In genomic region chr6:24284006-24284405, GRCh38 we compare ENCODE assay signal across 21 cellular contexts.
DNase-seq lines count a peak whose midpoint lies in the region; ATAC-seq and TF ChIP-seq lines count a peak whose summit lies in the region.
"Had no signal": no experiment of that assay in that cellular context is flagged by ENCODE, and none has a peak within 500 bp of the region (broad histone marks: within the 10 kb centered on the region; RNA-seq: fewer than 3 reads in every experiment).

No MANE protein-coding gene starts in this region.

- no peaks in the 10 kb centered on the region for H3K36me3 ChIP-seq in OCI-LY1 (ENCODE audit: insufficient read depth, low read length)
- no peaks in the 10 kb centered on the region for H3K36me3 ChIP-seq in neural progenitor cell
- H3K36me3 ChIP-seq in tibial nerve, result no peaks in the 10 kb centered on the region
- H3K36me3 ChIP-seq: brain microvascular endothelial cell, sigmoid colon, suprapubic skin, vagina had no signal

- H2AFZ ChIP-seq in OCI-LY1 (ENCODE audit: low read length), result no peak overlapping the region
- H2AFZ ChIP-seq in neural progenitor cell (replicated peaks), result peak overlapping the region; percentile 98

- no peak overlapping the region for H3K4me3 ChIP-seq in OCI-LY1 (ENCODE audit: low read depth, low read length, poor library complexity, severe bottlenecking)
- H3K4me3 ChIP-seq in neural progenitor cell, result no peak overlapping the region
- no peak overlapping the region for H3K4me3 ChIP-seq in tibial nerve
- H3K4me3 ChIP-seq: vagina had no signal

- peaks cover 2% of the 10 kb centered on the region for H3K36me3 Mint-ChIP-seq in neural progenitor cell

- no peak for TF ChIP-seq POLR2A in tibial nerve (IDR thresholded peaks at IDR 0.05)

- H3K79me2 ChIP-seq in OCI-LY1 (ENCODE audit: insufficient read depth, low read length), result no peaks in the 10 kb centered on the region
- H3K79me2 ChIP-seq in neural progenitor cell (ENCODE audit: low read depth), result no peaks in the 10 kb centered on the region

- no peak overlapping the region for H3K9ac ChIP-seq in OCI-LY1 (ENCODE audit: low read length)
- no peak overlapping the region for H3K9ac ChIP-seq in neural progenitor cell

- no peak for ATAC-seq in Right ventricle myocardium inferior
- no peak for ATAC-seq in left ventricle myocardium superior
- peak; percentile 10 for ATAC-seq in HG02943 (IDR thresholded peaks at IDR 0.05; ENCODE audit: low read depth, unreplicated experiment)

- H3K27ac Mint-ChIP-seq in neural progenitor cell, result no peak overlapping the region
- H3K27ac Mint-ChIP-seq: activated naive CD8-positive, alpha-beta T cell treated with anti-CD3 and anti-CD28 coated beads, Interleukin-2, amount 50 U/mL, for 24 hours; endodermal cell; nephron; T-helper 17 cell had no signal

- H3F3A ChIP-seq in OCI-LY1 (ENCODE audit: insufficient read depth, low read length), result 0 out of 2 replicates have a peak, but pooled peaks cover 2% of the 10 kb centered on the region
- H3F3A ChIP-seq in neural progenitor cell (ENCODE audit: low read depth), result no peaks in the 10 kb centered on the region

- intact Hi-C loops in Right ventricle myocardium inferior (cut with DNase I), result no loop called here
- intact Hi-C loops in left ventricle myocardium superior (cut with micrococcal nuclease), result no loop called here

- H4K20me1 ChIP-seq in OCI-LY1 (ENCODE audit: insufficient read depth, low read length), result no peaks in the 10 kb centered on the region
- H4K20me1 ChIP-seq in neural progenitor cell (ENCODE audit: low read depth), result no peaks in the 10 kb centered on the region

- peak overlapping the region; percentile 40; the same call in 1 of the 2 replicates for H3K4me2 ChIP-seq in OCI-LY1 (ENCODE audit: low read length)
- H3K4me2 ChIP-seq in neural progenitor cell, result no peak overlapping the region

- DNase-seq in Right ventricle myocardium inferior (ENCODE audit: missing footprints) (peak; percentile 58), left ventricle myocardium superior (no peak), neural progenitor cell (ENCODE audit: low spot score) (no peak), tibial nerve (ENCODE audit: low spot score in 2 of 2) (no peak)
- no peak for DNase-seq in effector CD4-positive, alpha-beta T cell
- no peak for DNase-seq in stimulated activated CD4-positive, alpha-beta T cell treated with anti-CD3 and anti-CD28 coated beads, Interleukin-4, amount 100 ng/mL, for 4 hours
- DNase-seq: 8988T; activated CD4-positive, alpha-beta T cell treated with anti-CD3 and anti-CD28 coated beads, Interleukin-2, amount 50 U/mL, for 4 hours; activated CD8-positive, alpha-beta memory T cell treated with anti-CD3 and anti-CD28 coated beads, Interleukin-2, amount 50 U/mL, for 48 hours; activated naive CD8-positive, alpha-beta T cell treated with anti-CD3 and anti-CD28 coated beads, Interleukin-2, amount 50 U/mL, for 24 hours; brain microvascular endothelial cell; endodermal cell; HCEC 1CT; midbrain; T-helper 17 cell had no signal

- H3K27ac ChIP-seq in OCI-LY1 (ENCODE audit: low read depth, low read length, poor library complexity, severe bottlenecking) (no peak overlapping the region), neural progenitor cell (no peak overlapping the region), tibial nerve (no peak overlapping the region)
- H3K27ac ChIP-seq: brain microvascular endothelial cell, sigmoid colon, suprapubic skin, vagina had no signal

- H3K27me3 ChIP-seq in OCI-LY1 (ENCODE audit: insufficient read depth, low read length) (no peaks in the 10 kb centered on the region), neural progenitor cell (no peaks in the 10 kb centered on the region), tibial nerve (no peaks in the 10 kb centered on the region)
- H3K27me3 ChIP-seq: brain microvascular endothelial cell, sigmoid colon, suprapubic skin, vagina had no signal

- H3K9me3 ChIP-seq in OCI-LY1 (ENCODE audit: low read length) (no peaks in the 10 kb centered on the region), neural progenitor cell (ENCODE audit: low read depth) (no peaks in the 10 kb centered on the region), tibial nerve (no peaks in the 10 kb centered on the region)
- H3K9me3 ChIP-seq: sigmoid colon, suprapubic skin, vagina had no signal

- TF ChIP-seq CTCF in OCI-LY1 (IDR thresholded peaks at IDR 0.05; ENCODE audit: low read length), result no peak; the same call in 1 of the 2 replicates
- no peak for TF ChIP-seq CTCF in neural progenitor cell (IDR thresholded peaks at IDR 0.05)
- TF ChIP-seq CTCF in tibial nerve (IDR thresholded peaks at IDR 0.05), result no peak

- 70 to 73% methylated on average over 10 of the region's 10 CpGs for WGBS in tibial nerve, 2 donors

- H3K9me2 ChIP-seq in OCI-LY1 (ENCODE audit: low read depth, low read length), result no peaks in the 10 kb centered on the region

- H3K4me1 Mint-ChIP-seq in neural progenitor cell, result peaks cover 5% of the 10 kb centered on the region
- H3K4me1 Mint-ChIP-seq: activated naive CD8-positive, alpha-beta T cell treated with anti-CD3 and anti-CD28 coated beads, Interleukin-2, amount 50 U/mL, for 24 hours had no signal

- H3K9me3 Mint-ChIP-seq in neural progenitor cell, result no peaks in the 10 kb centered on the region
- H3K9me3 Mint-ChIP-seq: activated naive CD8-positive, alpha-beta T cell treated with anti-CD3 and anti-CD28 coated beads, Interleukin-2, amount 50 U/mL, for 24 hours; nephron had no signal

- TF ChIP-seq EP300 in tibial nerve (IDR thresholded peaks at IDR 0.05), result no peak

- H3K4me1 ChIP-seq in OCI-LY1 (ENCODE audit: insufficient read depth, low read length, severe bottlenecking), result peaks cover 16% of the 10 kb centered on the region
- peaks cover 6% of the 10 kb centered on the region for H3K4me1 ChIP-seq in neural progenitor cell
- peaks cover 0 to 17% (median 6%) of the 10 kb centered on the region in 4 donors for H3K4me1 ChIP-seq in tibial nerve
- H3K4me1 ChIP-seq: vagina had no signal

- no peaks in the 10 kb centered on the region for H3K27me3 Mint-ChIP-seq in neural progenitor cell (ENCODE audit: insufficient read depth, low read depth)

- H3K4me3 Mint-ChIP-seq in neural progenitor cell, result no peak overlapping the region
- H3K4me3 Mint-ChIP-seq: activated naive CD8-positive, alpha-beta T cell treated with anti-CD3 and anti-CD28 coated beads, Interleukin-2, amount 50 U/mL, for 24 hours had no signal
